Comparison of ENCODE assay signal across 1 cellular context in genomic region chr15:66800584-66801235, GRCh38.
TF ChIP-seq lines count a peak whose summit lies in the region.

No MANE protein-coding gene starts in this region.

TF ChIP-seq in H1, 55 proteins besides CTCF, POLR2A, EP300 and RAD21:
- no peak for TF ChIP-seq ZNF274 (IDR thresholded peaks at IDR 0.05; ENCODE audit: borderline replicate concordance, extremely low read depth, low read length)
- TF ChIP-seq SIX5 (IDR thresholded peaks at IDR 0.05; ENCODE audit: low read depth, low read length) = no peak
- TF ChIP-seq CBX5 (IDR thresholded peaks at IDR 0.05; ENCODE audit: low read depth, low read length) = no peak
- TF ChIP-seq POLR2AphosphoS5 (IDR thresholded peaks at IDR 0.05; ENCODE audit: low read depth, low read length) = no peak
- TF ChIP-seq HDAC6 (IDR thresholded peaks at IDR 0.05; ENCODE audit: low read depth, low read length) = no peak
- no peak for TF ChIP-seq E2F6 (IDR thresholded peaks at IDR 0.05)
- TF ChIP-seq FOSL1 (IDR thresholded peaks at IDR 0.05; ENCODE audit: insufficient read depth, low read depth, low read length) = no peak
- no peak for TF ChIP-seq MAX (IDR thresholded peaks at IDR 0.05)
- no peak for TF ChIP-seq CREB1 (IDR thresholded peaks at IDR 0.05)
- TF ChIP-seq POU5F1 (IDR thresholded peaks at IDR 0.05; ENCODE audit: low read depth, low read length) = no peak
- TF ChIP-seq TBP (IDR thresholded peaks at IDR 0.05; ENCODE audit: low read depth, low read length) = no peak
- no peak for TF ChIP-seq SIN3A (conservative IDR thresholded peaks at IDR 0.05 in 1 of 2, IDR thresholded peaks at IDR 0.05 in 1 of 2; ENCODE audit: low read depth in 1 of 2, low read length in 2 of 2)
- TF ChIP-seq SP2 (IDR thresholded peaks at IDR 0.05; ENCODE audit: low read length) = no peak
- TF ChIP-seq PHF8 (conservative IDR thresholded peaks at IDR 0.05; ENCODE audit: low read depth, low read length) = no peak
- TF ChIP-seq CHD1 (IDR thresholded peaks at IDR 0.05; ENCODE audit: low read depth, low read length) = no peak
- no peak for TF ChIP-seq GTF2F1 (IDR thresholded peaks at IDR 0.05; ENCODE audit: borderline replicate concordance, low read depth, low read length)
- TF ChIP-seq RBBP5 (IDR thresholded peaks at IDR 0.05; ENCODE audit: borderline replicate concordance, low read depth, low read length) = no peak
- TF ChIP-seq ATF2 (IDR thresholded peaks at IDR 0.05; ENCODE audit: low read length) = no peak
